In the genomic region with DNA sequence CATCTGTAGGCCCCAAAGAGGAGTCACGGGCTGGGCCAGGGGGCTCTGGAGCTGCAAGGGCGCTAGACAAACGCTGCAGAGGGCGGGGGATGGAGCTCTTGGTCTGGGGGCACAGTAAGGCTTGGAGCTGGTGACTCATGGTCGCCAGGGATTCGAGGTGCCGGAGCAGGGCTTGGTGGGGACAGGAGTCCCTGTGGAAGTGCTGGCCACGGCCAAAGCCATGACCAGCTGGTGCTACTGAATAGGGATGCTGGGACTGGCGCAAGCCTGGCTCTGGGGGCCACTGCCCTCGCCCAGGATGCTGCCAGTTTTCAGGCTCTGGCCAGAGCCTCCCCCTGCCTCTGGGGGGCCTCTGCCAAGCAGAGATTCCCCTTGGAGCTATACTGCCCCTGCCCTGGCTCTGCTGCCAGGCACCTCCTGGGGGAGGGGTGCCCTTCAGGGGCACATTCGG, we compare ENCODE assay signal across 11 cellular contexts. TPM values are rescaled to one million over a fixed set of nuclear protein-coding genes. Genes with fewer than 3 reads are reported as not detected.
"Had no signal": no experiment of that assay in that cellular context is flagged by ENCODE, and none has a peak within 500 bp of the region (broad histone marks: within the 10 kb centered on the region; RNA-seq: fewer than 3 reads in every experiment).

No MANE protein-coding gene starts in this region.

- H3K27me3 Mint-ChIP-seq: central memory CD8-positive, alpha-beta T cell had no signal

- H3K4me3 Mint-ChIP-seq: T-helper 1 cell treated with Interleukin-12 subunit alpha and Interleukin-12 subunit beta and Interleukin-4 antibody, amounts not matched to agents 30 μg/mL and 1 μg/mL, for 36 hours had no signal

- DNase-seq: activated CD4-positive, alpha-beta T cell treated with anti-CD3 and anti-CD28 coated beads, Interleukin-2, amount 50 U/mL, for 4 hours; activated CD4-positive, CD25-positive, alpha-beta regulatory T cell; activated T-cell treated with anti-CD3 and anti-CD28 coated beads, Interleukin-2, amount 50 U/mL, for 4 hours; stomach had no signal

- H3K9me3 ChIP-seq: body of pancreas, esophagus muscularis mucosa, ovary, stomach had no signal

- H3K9me3 Mint-ChIP-seq: activated T-cell treated with anti-CD3 and anti-CD28 coated beads, Interleukin-2, amount 50 U/mL, for 4 hours; central memory CD8-positive, alpha-beta T cell; T-helper 1 cell treated with Interleukin-12 subunit alpha and Interleukin-12 subunit beta and Interleukin-4 antibody, amounts not matched to agents 30 μg/mL and 1 μg/mL, for 36 hours had no signal

- H3K4me3 ChIP-seq: body of pancreas, esophagus muscularis mucosa, ovary, stomach had no signal

- H3K36me3 ChIP-seq: esophagus muscularis mucosa, ovary, stomach had no signal

- H3K27ac Mint-ChIP-seq: T-helper 1 cell treated with Interleukin-12 subunit alpha and Interleukin-12 subunit beta and Interleukin-4 antibody, amounts not matched to agents 30 μg/mL and 1 μg/mL, for 36 hours had no signal

- ATAC-seq: activated T-cell treated with anti-CD3 and anti-CD28 coated beads, Interleukin-2, amount 50 U/mL, for 4 hours; body of pancreas had no signal

- H3K27me3 ChIP-seq: body of pancreas, ovary had no signal

- H3K27ac ChIP-seq: body of pancreas, esophagus muscularis mucosa, ovary, stomach had no signal

RNA-seq across cellular contexts. Expression of a gene that starts 25.2 kb away (rescaled TPM):
- total RNA-seq: skeletal muscle tissue had no signal
- polyA plus RNA-seq: neural cell had no signal
